Comparison of ENCODE assay signal across 24 cellular contexts in the genomic region with DNA sequence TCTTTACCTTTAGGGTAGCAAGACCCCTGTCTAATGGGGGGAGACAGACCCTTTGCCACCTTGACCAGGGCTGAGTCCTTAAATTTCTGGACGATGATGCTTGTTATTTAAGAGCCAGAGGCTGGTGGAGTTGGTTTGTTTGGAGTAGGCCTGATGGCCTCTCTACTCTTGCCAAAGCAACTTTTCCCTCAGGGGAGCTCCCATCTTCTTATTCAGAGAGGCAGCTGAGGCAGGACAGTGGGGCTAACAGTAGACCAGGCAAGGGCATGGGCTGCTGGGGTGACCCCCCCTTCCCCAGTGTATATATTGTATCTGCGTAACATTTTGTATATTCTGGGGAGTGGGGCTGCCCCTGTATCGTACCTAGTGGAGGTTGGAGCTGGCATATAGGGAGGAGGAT. TPM values are rescaled to one million over a fixed set of nuclear protein-coding genes. Genes with fewer than 3 reads are reported as not detected.
A peak's percentile ranks its signal among the peaks of the same experiment; 100 is the strongest.
DNase-seq lines count a peak whose midpoint lies in the region; ATAC-seq and TF ChIP-seq lines count a peak whose summit lies in the region.
"Had no signal": no experiment of that assay in that cellular context is flagged by ENCODE, and none has a peak within 500 bp of the region (broad histone marks: within the 10 kb centered on the region; RNA-seq: fewer than 3 reads in every experiment).

No MANE protein-coding gene starts in this region.

- H3K27me3 Mint-ChIP-seq in activated CD8-positive, alpha-beta T cell treated with anti-CD3 and anti-CD28 coated beads, Interleukin-2, amount 10 ng/mL, durations not matched to agents 7 days and 5 days (ENCODE audit: low read depth), result peaks cover 5% of the 10 kb centered on the region
- no peaks in the 10 kb centered on the region for H3K27me3 Mint-ChIP-seq in activated CD8-positive, alpha-beta T cell treated with anti-CD3 and anti-CD28 coated beads for 36 hours
- no peaks in the 10 kb centered on the region for H3K27me3 Mint-ChIP-seq in memory B cell
- H3K27me3 Mint-ChIP-seq in activated CD4-positive, alpha-beta memory T cell treated with anti-CD3 and anti-CD28 coated beads, Interleukin-2, amount 10 ng/mL, durations not matched to agents 7 days and 5 days, result peaks cover 3% of the 10 kb centered on the region
- H3K27me3 Mint-ChIP-seq: CD8-positive, alpha-beta memory T cell had no signal

- H3K4me1 ChIP-seq in RWPE2 (ENCODE audit: insufficient read depth, poor library complexity, severe bottlenecking) (no peaks in the 10 kb centered on the region), prostate gland (replicated peaks) (no peaks in the 10 kb centered on the region)
- H3K4me1 ChIP-seq: BE2C had no signal

- peaks cover 16% of the 10 kb centered on the region for H3K36me3 ChIP-seq in RWPE2 (ENCODE audit: low read depth)
- no peaks in the 10 kb centered on the region for H3K36me3 ChIP-seq in prostate gland

- POLR2A ChIA-PET in activated CD8-positive, alpha-beta T cell treated with anti-CD3 and anti-CD28 coated beads, Interleukin-2, amount 10 ng/mL, durations not matched to agents 7 days and 5 days (lab: Charles Lee), result interaction anchor here (3.0 kb wide), 1 partner anchor 10 kb away, joined by 24 read pairs; a partner anchor contains a TSS
- POLR2A ChIA-PET in activated CD8-positive, alpha-beta T cell treated with anti-CD3 and anti-CD28 coated beads for 36 hours (lab: Charles Lee), result interaction anchor here (4.1 kb wide), 1 partner anchor 10 kb away, joined by 48 read pairs; a partner anchor contains a TSS
- POLR2A ChIA-PET in activated CD4-positive, alpha-beta memory T cell treated with anti-CD3 and anti-CD28 coated beads, Interleukin-2, amount 10 ng/mL, durations not matched to agents 7 days and 5 days (lab: Charles Lee), result interaction anchor here (2.9 kb wide), 1 partner anchor 10 kb away, joined by 29 read pairs; a partner anchor contains a TSS

- H3K9me3 Mint-ChIP-seq in activated CD8-positive, alpha-beta T cell treated with anti-CD3 and anti-CD28 coated beads, Interleukin-2, amount 10 ng/mL, durations not matched to agents 7 days and 5 days (ENCODE audit: insufficient read depth), result no peaks in the 10 kb centered on the region
- no peaks in the 10 kb centered on the region for H3K9me3 Mint-ChIP-seq in activated CD8-positive, alpha-beta T cell treated with anti-CD3 and anti-CD28 coated beads for 36 hours
- H3K9me3 Mint-ChIP-seq in memory B cell, result no peaks in the 10 kb centered on the region
- no peaks in the 10 kb centered on the region for H3K9me3 Mint-ChIP-seq in activated CD4-positive, alpha-beta memory T cell treated with anti-CD3 and anti-CD28 coated beads, Interleukin-2, amount 10 ng/mL, durations not matched to agents 7 days and 5 days
- H3K9me3 Mint-ChIP-seq: CD8-positive, alpha-beta memory T cell; HFFc6 had no signal

- peaks cover 16% of the 10 kb centered on the region for H3K36me3 Mint-ChIP-seq in activated CD8-positive, alpha-beta T cell treated with anti-CD3 and anti-CD28 coated beads, Interleukin-2, amount 10 ng/mL, durations not matched to agents 7 days and 5 days (ENCODE audit: low read depth)
- H3K36me3 Mint-ChIP-seq in activated CD8-positive, alpha-beta T cell treated with anti-CD3 and anti-CD28 coated beads for 36 hours (ENCODE audit: low read depth), result peaks cover 9% of the 10 kb centered on the region
- peaks cover 7% of the 10 kb centered on the region for H3K36me3 Mint-ChIP-seq in memory B cell
- H3K36me3 Mint-ChIP-seq in activated CD4-positive, alpha-beta memory T cell treated with anti-CD3 and anti-CD28 coated beads, Interleukin-2, amount 10 ng/mL, durations not matched to agents 7 days and 5 days (ENCODE audit: low read depth), result peaks cover 20% of the 10 kb centered on the region

- DNase-seq in activated CD8-positive, alpha-beta T cell treated with anti-CD3 and anti-CD28 coated beads, Interleukin-2, amount 10 ng/mL, durations not matched to agents 7 days and 5 days, result no peak
- DNase-seq in activated CD8-positive, alpha-beta T cell treated with anti-CD3 and anti-CD28 coated beads for 36 hours, result no peak
- peak; percentile 45 for DNase-seq in RWPE2 (ENCODE audit: low spot score)
- no peak for DNase-seq in memory B cell (ENCODE audit: low spot score in 2 of 2)
- DNase-seq in prostate gland (ENCODE audit: low spot score), result no peak
- no peak for DNase-seq in activated CD4-positive, alpha-beta memory T cell treated with anti-CD3 and anti-CD28 coated beads, Interleukin-2, amount 10 ng/mL, durations not matched to agents 7 days and 5 days
- DNase-seq: 8988T; DMS 273 treated with DMSO at 0.1 percent for 48 hours; DMS79; GDM1; NCI-H2029; NCI-H446; NCI-H524 treated with DMSO at 0.1 percent for 48 hours; NCI-H774; NK-92 treated with Interleukin-12 subunit alpha and Interleukin-12 subunit beta, amount 100 ng/mL, for 24 hours had no signal

- H3K4me1 Mint-ChIP-seq in activated CD8-positive, alpha-beta T cell treated with anti-CD3 and anti-CD28 coated beads, Interleukin-2, amount 10 ng/mL, durations not matched to agents 7 days and 5 days (ENCODE audit: low read depth), result peaks cover 14% of the 10 kb centered on the region
- H3K4me1 Mint-ChIP-seq in activated CD8-positive, alpha-beta T cell treated with anti-CD3 and anti-CD28 coated beads for 36 hours (ENCODE audit: low read depth), result peaks cover 15% of the 10 kb centered on the region
- peaks cover 7% of the 10 kb centered on the region for H3K4me1 Mint-ChIP-seq in memory B cell
- peaks cover 13% of the 10 kb centered on the region for H3K4me1 Mint-ChIP-seq in activated CD4-positive, alpha-beta memory T cell treated with anti-CD3 and anti-CD28 coated beads, Interleukin-2, amount 10 ng/mL, durations not matched to agents 7 days and 5 days

- H3K27ac ChIP-seq in RWPE2 (ENCODE audit: poor library complexity, severe bottlenecking), result no peak overlapping the region
- no peak overlapping the region for H3K27ac ChIP-seq in prostate gland
- H3K27ac ChIP-seq: KMS-11, SJSA1 had no signal

- no peak overlapping the region for H3K4me3 Mint-ChIP-seq in activated CD8-positive, alpha-beta T cell treated with anti-CD3 and anti-CD28 coated beads, Interleukin-2, amount 10 ng/mL, durations not matched to agents 7 days and 5 days
- H3K4me3 Mint-ChIP-seq in activated CD8-positive, alpha-beta T cell treated with anti-CD3 and anti-CD28 coated beads for 36 hours, result no peak overlapping the region
- peak overlapping the region; percentile 18 for H3K4me3 Mint-ChIP-seq in memory B cell
- no peak overlapping the region for H3K4me3 Mint-ChIP-seq in activated CD4-positive, alpha-beta memory T cell treated with anti-CD3 and anti-CD28 coated beads, Interleukin-2, amount 10 ng/mL, durations not matched to agents 7 days and 5 days

- H3K27me3 ChIP-seq in RWPE2 (ENCODE audit: insufficient read depth, poor library complexity, severe bottlenecking) (no peaks in the 10 kb centered on the region), prostate gland (replicated peaks; ENCODE audit: insufficient read depth) (no peaks in the 10 kb centered on the region)
- H3K27me3 ChIP-seq: BE2C, SJSA1 had no signal

- intact Hi-C loops in activated CD8-positive, alpha-beta T cell treated with anti-CD3 and anti-CD28 coated beads for 36 hours (cut with micrococcal nuclease), result loop anchor here (10.0 kb wide), 2 partner anchors 485 to 1235 kb away; a partner anchor contains a TSS
- intact Hi-C loops in prostate gland (cut with DNase I), result loop anchor here (10.0 kb wide), 1 partner anchor 475 kb away; no protein-coding TSS in a partner anchor

- no peak for ATAC-seq in activated CD8-positive, alpha-beta T cell treated with anti-CD3 and anti-CD28 coated beads, Interleukin-2, amount 10 ng/mL, durations not matched to agents 7 days and 5 days
- ATAC-seq in activated CD8-positive, alpha-beta T cell treated with anti-CD3 and anti-CD28 coated beads for 36 hours, result no peak
- ATAC-seq in RWPE2 (ENCODE audit: low read depth), result no peak
- no peak for ATAC-seq in memory B cell (ENCODE audit: low read depth)
- ATAC-seq in GM18505 (IDR thresholded peaks at IDR 0.05; ENCODE audit: unreplicated experiment), result no peak

- no peak for TF ChIP-seq CTCF in activated CD8-positive, alpha-beta T cell treated with anti-CD3 and anti-CD28 coated beads for 36 hours (IDR thresholded peaks at IDR 0.05)
- 0 out of 3 replicates have a peak, but pooled peaks have one; percentile 10 for TF ChIP-seq CTCF in GM12872 (IDR thresholded peaks at IDR 0.05; ENCODE audit: insufficient read depth, low read depth, low read length)
- no peak for TF ChIP-seq CTCF in RWPE2 (IDR thresholded peaks at IDR 0.05; ENCODE audit: poor library complexity, severe bottlenecking)
- no peak for TF ChIP-seq CTCF in prostate gland (IDR thresholded peaks at IDR 0.05)

- no peak overlapping the region for H3K4me3 ChIP-seq in RWPE2 (ENCODE audit: severe bottlenecking)
- no peak overlapping the region for H3K4me3 ChIP-seq in prostate gland
- H3K4me3 ChIP-seq: SJSA1 had no signal

- H3K9me3 ChIP-seq in RWPE2 (ENCODE audit: severe bottlenecking) (no peaks in the 10 kb centered on the region), prostate gland (no peaks in the 10 kb centered on the region)
- H3K9me3 ChIP-seq: BE2C, HAP-1, SJSA1 had no signal

- WGBS in prostate gland, result 75% methylated on average over 3 of the region's 3 CpGs

- H3K27ac Mint-ChIP-seq in activated CD8-positive, alpha-beta T cell treated with anti-CD3 and anti-CD28 coated beads, Interleukin-2, amount 10 ng/mL, durations not matched to agents 7 days and 5 days, result peak overlapping the region; percentile 52
- no peak overlapping the region for H3K27ac Mint-ChIP-seq in activated CD8-positive, alpha-beta T cell treated with anti-CD3 and anti-CD28 coated beads for 36 hours
- H3K27ac Mint-ChIP-seq in memory B cell, result no peak overlapping the region
- H3K27ac Mint-ChIP-seq in activated CD4-positive, alpha-beta memory T cell treated with anti-CD3 and anti-CD28 coated beads, Interleukin-2, amount 10 ng/mL, durations not matched to agents 7 days and 5 days, result no peak overlapping the region
- H3K27ac Mint-ChIP-seq: CD14-positive monocyte, HFFc6 had no signal

- no peak for TF ChIP-seq POLR2A in GM18505 (IDR thresholded peaks at IDR 0.05; ENCODE audit: borderline replicate concordance, extremely low read depth, insufficient read depth, insufficient read length)
- TF ChIP-seq POLR2A in prostate gland (IDR thresholded peaks at IDR 0.05), result no peak

- CTCF ChIA-PET in activated CD8-positive, alpha-beta T cell treated with anti-CD3 and anti-CD28 coated beads, Interleukin-2, amount 10 ng/mL, durations not matched to agents 7 days and 5 days (lab: Charles Lee), result interaction anchor here (1.0 to 3.3 kb wide), 5 partner anchors 8 to 470 kb away, joined by 3 to 57 read pairs (median 5); a partner anchor contains a TSS
- CTCF ChIA-PET in activated CD8-positive, alpha-beta T cell treated with anti-CD3 and anti-CD28 coated beads for 36 hours (lab: Charles Lee), result interaction anchor here (1.2 to 1.8 kb wide), 4 partner anchors 10 to 483 kb away, joined by 3 to 35 read pairs (median 7); a partner anchor contains a TSS
- CTCF ChIA-PET in activated CD4-positive, alpha-beta memory T cell treated with anti-CD3 and anti-CD28 coated beads, Interleukin-2, amount 10 ng/mL, durations not matched to agents 7 days and 5 days (lab: Charles Lee), result interaction anchor here (0.5 to 2.7 kb wide), 5 partner anchors 11 to 560 kb away, joined by 3 to 72 read pairs (median 5); a partner anchor contains a TSS

RNA-seq across cellular contexts. Expression of a gene that starts 10.3 kb away (rescaled TPM):
- total RNA-seq in activated CD8-positive, alpha-beta T cell treated with anti-CD3 and anti-CD28 coated beads, Interleukin-2, amount 10 ng/mL, durations not matched to agents 7 days and 5 days, result 1,000 to 10,000 TPM; 1,755 to 1,800 TPM
- 1,000 to 10,000 TPM; 3,057 to 3,069 TPM for total RNA-seq in activated CD8-positive, alpha-beta T cell treated with anti-CD3 and anti-CD28 coated beads for 36 hours
- total RNA-seq in prostate gland, result 1,000 to 10,000 TPM in 1 of 2 donors, 100 to 1,000 TPM in 1; 995 to 3,415 TPM
- total RNA-seq in activated CD4-positive, alpha-beta memory T cell treated with anti-CD3 and anti-CD28 coated beads, Interleukin-2, amount 10 ng/mL, durations not matched to agents 7 days and 5 days, result 1,000 to 10,000 TPM; 1,261 to 1,293 TPM
